In genomic region chr20:8946036-8946926, GRCh38 we compare ENCODE assay signal across 16 cellular contexts.
DNase-seq lines count a peak whose midpoint lies in the region; ATAC-seq and TF ChIP-seq lines count a peak whose summit lies in the region.
"Had no signal": no experiment of that assay in that cellular context is flagged by ENCODE, and none has a peak within 500 bp of the region (broad histone marks: within the 10 kb centered on the region; RNA-seq: fewer than 3 reads in every experiment).

No MANE protein-coding gene starts in this region.

- WGBS in gastroesophageal sphincter (ENCODE audit: low coverage in 1 of 2), 2 donors = 28 to 37% methylated on average over 4 to 6 of the region's 6 CpGs
- WGBS in stomach, 5 donors = 61 to 79% (median 69%) methylated on average over 6 of the region's 6 CpGs

- no peaks in the 10 kb centered on the region for H3K36me3 Mint-ChIP-seq in endothelial cell (ENCODE audit: low read depth, unreplicated experiment)
- no peaks in the 10 kb centered on the region for H3K36me3 Mint-ChIP-seq in T-helper 17 cell (ENCODE audit: low read depth)

- H3K4me1 Mint-ChIP-seq in endothelial cell (ENCODE audit: unreplicated experiment) = peaks cover 4% of the 10 kb centered on the region
- no peaks in the 10 kb centered on the region for H3K4me1 Mint-ChIP-seq in T-helper 17 cell

- H3K9me3 ChIP-seq in gastroesophageal sphincter (no peaks in the 10 kb centered on the region), T-helper 17 cell (ENCODE audit: control insufficient read depth, low read length, poor library complexity, severe bottlenecking) (no peaks in the 10 kb centered on the region), stomach (no peaks in the 10 kb centered on the region)
- H3K9me3 ChIP-seq: tibial artery had no signal

- TF ChIP-seq CTCF in gastroesophageal sphincter (IDR thresholded peaks at IDR 0.05) = no peak
- no peak for TF ChIP-seq CTCF in endothelial cell (IDR thresholded peaks at IDR 0.05; ENCODE audit: unreplicated experiment)
- no peak for TF ChIP-seq CTCF in stomach (IDR thresholded peaks at IDR 0.05)

- no peak overlapping the region for H3K27ac Mint-ChIP-seq in endothelial cell (ENCODE audit: unreplicated experiment)
- H3K27ac Mint-ChIP-seq in T-helper 17 cell = no peak overlapping the region
- H3K27ac Mint-ChIP-seq: effector memory CD8-positive, alpha-beta T cell; GM23338; T-helper 1 cell treated with Interleukin-12 subunit alpha and Interleukin-12 subunit beta and Interleukin-4 antibody, amounts not matched to agents 30 μg/mL and 1 μg/mL, for 36 hours had no signal

- ATAC-seq in gastroesophageal sphincter = peak; percentile 70
- ATAC-seq in T-helper 17 cell = no peak
- ATAC-seq: effector memory CD8-positive, alpha-beta T cell; GM23338 had no signal

- H3K4me3 ChIP-seq in gastroesophageal sphincter (no peak overlapping the region), stomach (no peak overlapping the region)
- H3K4me3 ChIP-seq: GM23338, tibial artery had no signal

- peaks cover 7 to 49% (median 15%) of the 10 kb centered on the region in 3 donors for H3K4me1 ChIP-seq in gastroesophageal sphincter
- peaks cover 0 to 18% (median 5%) of the 10 kb centered on the region in 4 donors for H3K4me1 ChIP-seq in stomach

- TF ChIP-seq POLR2A in gastroesophageal sphincter (IDR thresholded peaks at IDR 0.05) (no peak), stomach (IDR thresholded peaks at IDR 0.05) (no peak)

- no peaks in the 10 kb centered on the region for H3K27me3 Mint-ChIP-seq in endothelial cell (ENCODE audit: unreplicated experiment)
- no peaks in the 10 kb centered on the region for H3K27me3 Mint-ChIP-seq in T-helper 17 cell
- H3K27me3 Mint-ChIP-seq: effector memory CD8-positive, alpha-beta T cell had no signal

- H3K4me3 Mint-ChIP-seq in endothelial cell (ENCODE audit: unreplicated experiment) (no peak overlapping the region), T-helper 17 cell (no peak overlapping the region)
- H3K4me3 Mint-ChIP-seq: effector memory CD8-positive, alpha-beta T cell; GM23338; T-helper 1 cell treated with Interleukin-12 subunit alpha and Interleukin-12 subunit beta and Interleukin-4 antibody, amounts not matched to agents 30 μg/mL and 1 μg/mL, for 36 hours had no signal

- DNase-seq in NCI-H82 treated with DMSO at 0.1 percent for 48 hours (lab: John Stamatoyannopoulos, UW; ENCODE audit: unreplicated experiment) = peak; percentile 87
- peak; percentile 11 for DNase-seq in mucosa of gallbladder (ENCODE audit: low spot score)
- DNase-seq in endothelial cell (ENCODE audit: low spot score) = no peak
- no peak for DNase-seq in T-helper 17 cell
- no peak for DNase-seq in stomach
- no peak for DNase-seq in midbrain (lab: John Stamatoyannopoulos, UW)
- DNase-seq: activated naive CD4-positive, alpha-beta T cell treated with Interleukin-2 at 50 U/mL for 16 hours; aorta; effector memory CD8-positive, alpha-beta T cell; NCI-H2029 treated with DMSO at 0.1 percent for 48 hours; SHP77 treated with DMSO at 0.1 percent for 48 hours; stimulated activated CD4-positive, alpha-beta T cell treated with anti-CD3 and anti-CD28 coated beads, Interleukin-15, amount 100 ng/mL, for 24 hours; tibial artery had no signal

- peak overlapping the region; percentile 47 to 71 (median 68) for H3K27ac ChIP-seq in gastroesophageal sphincter
- H3K27ac ChIP-seq in stomach = no peak overlapping the region
- H3K27ac ChIP-seq: tibial artery had no signal

- intact Hi-C loops in stomach (cut with DNase I; ENCODE audit: low total_unique reads) = no loop called here

- TF ChIP-seq EP300 in gastroesophageal sphincter (IDR thresholded peaks at IDR 0.05) (no peak), stomach (IDR thresholded peaks at IDR 0.05) (no peak)

- H3K27me3 ChIP-seq in gastroesophageal sphincter (no peaks in the 10 kb centered on the region), stomach (no peaks in the 10 kb centered on the region)
- H3K27me3 ChIP-seq: tibial artery had no signal

- H3K36me3 ChIP-seq in gastroesophageal sphincter (no peaks in the 10 kb centered on the region), stomach (no peaks in the 10 kb centered on the region)
- H3K36me3 ChIP-seq: tibial artery had no signal

- no peaks in the 10 kb centered on the region for H3K9me3 Mint-ChIP-seq in endothelial cell (ENCODE audit: unreplicated experiment)
- H3K9me3 Mint-ChIP-seq: GM23338; T-helper 1 cell treated with Interleukin-12 subunit alpha and Interleukin-12 subunit beta and Interleukin-4 antibody, amounts not matched to agents 30 μg/mL and 1 μg/mL, for 36 hours had no signal

Comparison
In these comparisons a context has a peak if more than half of its experiments do, and no peak if none do; other contexts are left out.
1. DNase-seq: peak in NCI-H82 treated with DMSO at 0.1 percent for 48 hours (single experiment) and mucosa of gallbladder (single experiment); none in endothelial cell (single experiment), T-helper 17 cell (0 of 3), stomach (single experiment) and midbrain (single experiment).
2. H3K27ac ChIP-seq: peak in gastroesophageal sphincter (4 of 4); none in stomach (0 of 5).